In genomic region chrX:29359276-29359675, GRCh38 we compare ENCODE assay signal across 8 cellular contexts.
"Had no signal": no experiment of that assay in that cellular context is flagged by ENCODE, and none has a peak within 500 bp of the region (broad histone marks: within the 10 kb centered on the region; RNA-seq: fewer than 3 reads in every experiment).

No MANE protein-coding gene starts in this region.

- DNase-seq: GM23248, GOT3, H7, HFFc6, IMR-90 had no signal

- H3K4me3 ChIP-seq: GM23248, HAP-1 had no signal

- H3K27ac ChIP-seq: GM23248, HL-60 had no signal

- H3K9me3 ChIP-seq: HAP-1 had no signal

- ATAC-seq: HCT116 had no signal
